16 cellular contexts compared by ENCODE assay signal in the genomic region with DNA sequence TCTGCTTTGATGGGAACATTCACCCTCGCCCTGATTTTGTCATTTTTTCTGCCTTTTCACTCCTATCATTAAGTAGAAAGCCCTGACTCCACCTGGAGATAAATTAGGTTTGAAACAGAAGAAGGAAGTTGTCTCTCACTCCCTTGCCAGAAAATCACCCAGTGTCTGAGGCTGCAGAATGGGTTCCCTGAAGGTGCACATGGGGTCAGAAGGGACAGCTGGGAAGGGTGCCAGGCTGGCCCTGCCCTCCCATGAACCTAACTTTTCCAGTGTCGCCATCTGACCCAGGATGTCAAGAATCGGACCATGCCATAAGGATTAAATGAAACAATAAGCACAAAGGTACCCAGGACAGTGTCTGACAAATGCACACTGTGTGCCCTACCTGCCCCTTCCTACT. TPM values are rescaled to one million over a fixed set of nuclear protein-coding genes. Genes with fewer than 3 reads are reported as not detected.
A peak's percentile ranks its signal among the peaks of the same experiment; 100 is the strongest.
DNase-seq lines count a peak whose midpoint lies in the region; ATAC-seq lines count a peak whose summit lies in the region.
"Had no signal": no experiment of that assay in that cellular context is flagged by ENCODE, and none has a peak within 500 bp of the region (broad histone marks: within the 10 kb centered on the region; RNA-seq: fewer than 3 reads in every experiment).

No MANE protein-coding gene starts in this region.

- H3K4ac ChIP-seq in mesenchymal stem cell (ENCODE audit: low read depth in 1 of 2, low read length in 2 of 2), result no peak overlapping the region

- H3K4me3 ChIP-seq in ACC112 (ENCODE audit: low read depth, low read length) (no peak overlapping the region), adipocyte (ENCODE audit: low read length) (peak overlapping the region; percentile 40), mesenchymal stem cell (ENCODE audit: insufficient read depth in 1 of 2, low read depth in 1 of 2, low read length in 2 of 2) (no peak overlapping the region), thymus (ENCODE audit: low read length) (no peak overlapping the region)
- H3K4me3 ChIP-seq: A549, BLaER1, GM23248 had no signal

- H2AFZ ChIP-seq in ACC112 (ENCODE audit: low read length, unreplicated experiment) (no peak overlapping the region), mesenchymal stem cell (ENCODE audit: low read depth, low read length) (no peak overlapping the region)
- H2AFZ ChIP-seq: GM23248 had no signal

- no peak overlapping the region for H3K18ac ChIP-seq in mesenchymal stem cell (ENCODE audit: low read depth in 1 of 2, low read length in 2 of 2)

- H3K27ac ChIP-seq in ACC112 (ENCODE audit: low read depth, low read length) (peak overlapping the region; percentile 50; the same call in 1 of the 2 replicates), mesenchymal stem cell (ENCODE audit: low read length, poor library complexity, severe bottlenecking) (no peak overlapping the region), thymus (ENCODE audit: low read depth) (peak overlapping the region; percentile 58)
- H3K27ac ChIP-seq: 22Rv1, A549, BLaER1, GM23248 had no signal

- no peak overlapping the region for H2BK5ac ChIP-seq in mesenchymal stem cell (ENCODE audit: low read depth, low read length, poor library complexity, severe bottlenecking)

- H4K8ac ChIP-seq in mesenchymal stem cell (ENCODE audit: low read length), result no peak overlapping the region

- no peak overlapping the region for H2BK12ac ChIP-seq in mesenchymal stem cell (ENCODE audit: low read length in 2 of 2)

- no peak overlapping the region for H3K23ac ChIP-seq in mesenchymal stem cell (ENCODE audit: low read length in 2 of 2)

- no peaks in the 10 kb centered on the region for H3K27me3 ChIP-seq in ACC112 (ENCODE audit: insufficient read depth, low read length)
- no peaks in the 10 kb centered on the region for H3K27me3 ChIP-seq in adipocyte (replicated peaks; ENCODE audit: control insufficient read depth, insufficient read depth, low read length)
- peaks cover 0 to 9% of the 10 kb centered on the region in 2 experiments for H3K27me3 ChIP-seq in mesenchymal stem cell (ENCODE audit: control insufficient read depth in 1 of 2, insufficient read depth in 1 of 2, low read length in 2 of 2)
- H3K27me3 ChIP-seq in thymus (ENCODE audit: control insufficient read depth, insufficient read depth), result no peaks in the 10 kb centered on the region

- no peaks in the 10 kb centered on the region for H3K79me2 ChIP-seq in ACC112 (ENCODE audit: control insufficient read depth, insufficient read depth, low read length, unreplicated experiment)

- no peak for ATAC-seq in HG03521 (IDR thresholded peaks at IDR 0.05; ENCODE audit: unreplicated experiment)

- H3K14ac ChIP-seq in mesenchymal stem cell (ENCODE audit: low read length in 2 of 2), result no peak overlapping the region

- peak overlapping the region; percentile 89 for H3K9ac ChIP-seq in adipocyte (ENCODE audit: low read length)
- peak overlapping the region; percentile 36 for H3K9ac ChIP-seq in mesenchymal stem cell (ENCODE audit: low read length)
- H3K9ac ChIP-seq: BLaER1, GM23248 had no signal

- no peaks in the 10 kb centered on the region for H3K79me1 ChIP-seq in mesenchymal stem cell (replicated peaks; ENCODE audit: low read length, poor library complexity, severe bottlenecking)

- WGBS in mesenchymal stem cell, result 91% methylated on average over 2 of the region's 3 CpGs
- 87% methylated on average over 3 of the region's 3 CpGs for WGBS in thymus

- no peak overlapping the region for H2AK5ac ChIP-seq in mesenchymal stem cell (ENCODE audit: low read length, severe bottlenecking)

- DNase-seq in adipocyte (ENCODE audit: low read depth), result no peak
- no peak for DNase-seq in mesenchymal stem cell
- no peak for DNase-seq in SW480 (ENCODE audit: low spot score)
- DNase-seq in NCI-H345 treated with DMSO at 0.1 percent for 48 hours (lab: John Stamatoyannopoulos, UW; ENCODE audit: unreplicated experiment), result no peak
- DNase-seq: Calu3; CD4-positive, alpha-beta memory T cell; DMS79 treated with DMSO at 0.1 percent for 48 hours; GF-D8 had no signal

- H2BK120ac ChIP-seq in mesenchymal stem cell (ENCODE audit: low read depth, low read length), result no peak overlapping the region

- H3K36me3 ChIP-seq in ACC112 (ENCODE audit: insufficient read depth, low read length), result no peaks in the 10 kb centered on the region
- H3K36me3 ChIP-seq in adipocyte (ENCODE audit: control insufficient read depth, insufficient read depth, low read length, severe bottlenecking), result no peaks in the 10 kb centered on the region
- H3K36me3 ChIP-seq in mesenchymal stem cell (ENCODE audit: control insufficient read depth in 1 of 2, insufficient read depth in 2 of 2, low read depth in 1 of 2, low read length in 2 of 2), result no peaks in the 10 kb centered on the region
- H3K36me3 ChIP-seq in thymus (ENCODE audit: control insufficient read depth, insufficient read depth), result no peaks in the 10 kb centered on the region
- H3K36me3 ChIP-seq: BLaER1 had no signal

- H3K4me2 ChIP-seq in mesenchymal stem cell (ENCODE audit: low read length, poor library complexity, severe bottlenecking), result no peak overlapping the region
- H3K4me2 ChIP-seq: A549, BLaER1 had no signal

- H2BK15ac ChIP-seq in mesenchymal stem cell (ENCODE audit: low read depth, poor library complexity, severe bottlenecking), result no peak overlapping the region

- H3K4me1 ChIP-seq in ACC112 (ENCODE audit: control insufficient read depth, insufficient read depth, low read length, unreplicated experiment), result peaks cover 26% of the 10 kb centered on the region
- H3K4me1 ChIP-seq in adipocyte (ENCODE audit: control insufficient read depth, insufficient read depth, low read length), result peaks cover 35% of the 10 kb centered on the region
- H3K4me1 ChIP-seq in mesenchymal stem cell (ENCODE audit: control insufficient read depth, insufficient read depth, low read depth, low read length), result no peaks in the 10 kb centered on the region
- no peaks in the 10 kb centered on the region for H3K4me1 ChIP-seq in thymus (ENCODE audit: control insufficient read depth, insufficient read depth, low read length)
- H3K4me1 ChIP-seq: A549, BLaER1 had no signal

- H4K91ac ChIP-seq in mesenchymal stem cell (ENCODE audit: low read length), result no peak overlapping the region

- H3K9me3 ChIP-seq in adipocyte (ENCODE audit: control insufficient read depth, low read length), result no peaks in the 10 kb centered on the region
- peaks cover 7% of the 10 kb centered on the region for H3K9me3 ChIP-seq in mesenchymal stem cell (ENCODE audit: control insufficient read depth, low read length)
- H3K9me3 ChIP-seq in thymus (ENCODE audit: control insufficient read depth), result no peaks in the 10 kb centered on the region
- H3K9me3 ChIP-seq: A549, BLaER1 had no signal

RNA-seq across cellular contexts. Expression of gene CYP1B1, which starts 36.4 kb away (rescaled TPM):
- 32.4 TPM for polyA plus RNA-seq in mesenchymal stem cell (2013, experiment 1 of 2)
- polyA plus RNA-seq in mesenchymal stem cell (2013, experiment 2 of 2), result 33.1 TPM
- polyA plus RNA-seq in thymus, result 40.8 TPM
- polyA plus RNA-seq: HepG2 had no signal
